Comparison of ENCODE assay signal across 23 cellular contexts in genomic region chr5:56273376-56274005, GRCh38. TPM values are rescaled to one million over a fixed set of nuclear protein-coding genes. Genes with fewer than 3 reads are reported as not detected.
"Had no signal": no experiment of that assay in that cellular context is flagged by ENCODE, and none has a peak within 500 bp of the region (broad histone marks: within the 10 kb centered on the region; RNA-seq: fewer than 3 reads in every experiment).

No MANE protein-coding gene starts in this region.

- H3K9me3 ChIP-seq: right atrium auricular region, transverse colon had no signal

- ATAC-seq: activated CD4-positive, alpha-beta T cell treated with anti-CD3 and anti-CD28 coated beads for 36 hours; activated CD8-positive, alpha-beta memory T cell treated with anti-CD3 and anti-CD28 coated beads, Interleukin-2, amount 10 ng/mL, durations not matched to agents 7 days and 5 days; activated CD8-positive, alpha-beta T cell treated with anti-CD3 and anti-CD28 coated beads, Interleukin-2, amount 10 ng/mL, durations not matched to agents 7 days and 5 days; activated naive CD8-positive, alpha-beta T cell treated with anti-CD3 and anti-CD28 coated beads, Interleukin-2, amount 50 U/mL, for 24 hours; esophagus mucosa; left cardiac atrium; left ventricle myocardium superior; naive thymus-derived CD4-positive, alpha-beta T cell had no signal

- H3K4me2 ChIP-seq: smooth muscle cell had no signal

- H3K36me3 ChIP-seq: right atrium auricular region, transverse colon had no signal

- H3K27me3 ChIP-seq: right atrium auricular region, transverse colon had no signal

- H3K27ac ChIP-seq: right atrium auricular region, transverse colon had no signal

- DNase-seq: activated CD4-positive, alpha-beta T cell treated with anti-CD3 and anti-CD28 coated beads for 36 hours; activated CD4-positive, CD25-positive, alpha-beta regulatory T cell; activated CD8-positive, alpha-beta memory T cell treated with anti-CD3 and anti-CD28 coated beads, Interleukin-2, amount 10 ng/mL, durations not matched to agents 7 days and 5 days; activated CD8-positive, alpha-beta T cell treated with anti-CD3 and anti-CD28 coated beads, Interleukin-2, amount 10 ng/mL, durations not matched to agents 7 days and 5 days; activated naive CD8-positive, alpha-beta T cell treated with anti-CD3 and anti-CD28 coated beads, Interleukin-2, amount 50 U/mL, for 24 hours; activated T-cell treated with anti-CD3 and anti-CD28 coated beads, Interleukin-2, amount 50 U/mL, for 48 hours; amygdala; caudate nucleus; cortex of kidney; foreskin fibroblast; head of caudate nucleus; hippocampal formation; left cardiac atrium; left ventricle myocardium superior; mammary epithelial cell; midbrain; naive thymus-derived CD4-positive, alpha-beta T cell; stimulated activated naive CD4-positive, alpha-beta T cell treated with Interleukin-2 at 50 U/mL for 16 hours; transverse colon had no signal

- H3K4me3 ChIP-seq: right atrium auricular region, smooth muscle cell, transverse colon had no signal

RNA-seq across cellular contexts. Expression of gene ANKRD55, which starts 40.4 kb away (rescaled TPM):
- total RNA-seq: chondrocyte, esophagus mucosa, left ventricle myocardium superior, mammary epithelial cell had no signal
